Comparison of ENCODE assay signal across 34 cellular contexts in the genomic region with DNA sequence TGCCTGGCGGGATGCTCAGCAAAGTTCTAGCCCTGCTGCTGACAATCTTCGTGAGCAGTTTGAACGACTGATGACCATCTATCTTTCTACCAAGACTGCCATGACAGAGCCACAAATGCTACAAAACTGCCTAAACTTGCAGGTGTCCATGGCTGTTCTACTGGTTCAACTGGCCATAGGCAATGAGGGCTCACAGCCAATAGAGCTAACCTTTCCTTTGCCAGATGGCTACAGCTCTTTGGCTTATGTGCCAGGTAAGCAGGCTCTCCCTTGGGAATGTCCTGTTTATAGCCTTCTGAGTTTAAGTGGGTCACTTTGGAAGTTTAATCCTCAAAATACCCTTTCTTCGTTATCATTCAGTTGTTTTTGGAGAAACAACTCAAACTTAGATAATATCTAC. TPM values are rescaled to one million over a fixed set of nuclear protein-coding genes. Genes with fewer than 3 reads are reported as not detected.
"Had no signal": no experiment of that assay in that cellular context is flagged by ENCODE, and none has a peak within 500 bp of the region (broad histone marks: within the 10 kb centered on the region; RNA-seq: fewer than 3 reads in every experiment).

No MANE protein-coding gene starts in this region.

- H3K27me3 ChIP-seq: breast epithelium, colonic mucosa, ovary, sigmoid colon, stomach, thyroid gland, upper lobe of left lung, vagina had no signal

- H3K9me3 ChIP-seq: breast epithelium, colonic mucosa, ovary, sigmoid colon, stomach, thyroid gland, upper lobe of left lung, vagina had no signal

- H3K4me1 Mint-ChIP-seq: activated T-helper 17 cell treated with anti-CD3 and anti-CD28 coated beads, Interleukin-2, amount 50 U/mL, for 72 hours; immature natural killer cell; memory B cell; stimulated activated naive B cell treated with anti-CD40 and anti-IgM and Interleukin-4, amounts not matched to agents 10 μg/mL and 1 μg/mL and 100 μg/mL, for 72 hours had no signal

- H3K4me1 ChIP-seq: breast epithelium, colonic mucosa, sigmoid colon, stomach, thyroid gland, upper lobe of left lung, vagina had no signal

- H3K27ac Mint-ChIP-seq: activated naive CD4-positive, alpha-beta T cell treated with anti-CD3 and anti-CD28 coated beads, Interleukin-2, amount 50 U/mL, for 72 hours; activated T-helper 17 cell treated with anti-CD3 and anti-CD28 coated beads, Interleukin-2, amount 50 U/mL, for 72 hours; memory B cell; progenitor cell of endocrine pancreas; stimulated activated naive B cell treated with anti-CD40 and anti-IgM and Interleukin-4, amounts not matched to agents 10 μg/mL and 1 μg/mL and 100 μg/mL, for 72 hours had no signal

- H3K27me3 Mint-ChIP-seq: activated CD4-positive, alpha-beta T cell treated with anti-CD3 and anti-CD28 coated beads for 36 hours; activated T-helper 17 cell treated with anti-CD3 and anti-CD28 coated beads, Interleukin-2, amount 50 U/mL, for 72 hours; memory B cell; naive thymus-derived CD4-positive, alpha-beta T cell; progenitor cell of endocrine pancreas; stimulated activated naive B cell treated with anti-CD40 and anti-IgM and Interleukin-4, amounts not matched to agents 10 μg/mL and 1 μg/mL and 100 μg/mL, for 72 hours had no signal

- H3K4me3 Mint-ChIP-seq: activated CD4-positive, alpha-beta T cell treated with anti-CD3 and anti-CD28 coated beads for 36 hours; activated T-helper 17 cell treated with anti-CD3 and anti-CD28 coated beads, Interleukin-2, amount 50 U/mL, for 72 hours; immature natural killer cell; memory B cell; naive thymus-derived CD4-positive, alpha-beta T cell; stimulated activated naive B cell treated with anti-CD40 and anti-IgM and Interleukin-4, amounts not matched to agents 10 μg/mL and 1 μg/mL and 100 μg/mL, for 72 hours had no signal

- H3K4me3 ChIP-seq: breast epithelium, colonic mucosa, ovary, sigmoid colon, smooth muscle cell, stomach, thyroid gland, upper lobe of left lung, vagina had no signal

- H3K27ac ChIP-seq: breast epithelium, colonic mucosa, ovary, sigmoid colon, stomach, thyroid gland, upper lobe of left lung, vagina had no signal

- H3K36me3 ChIP-seq: ovary had no signal

- H3K9me3 Mint-ChIP-seq: activated naive CD4-positive, alpha-beta T cell treated with anti-CD3 and anti-CD28 coated beads, Interleukin-2, amount 50 U/mL, for 72 hours; activated T-helper 17 cell treated with anti-CD3 and anti-CD28 coated beads, Interleukin-2, amount 50 U/mL, for 72 hours; immature natural killer cell; memory B cell; naive thymus-derived CD4-positive, alpha-beta T cell; stimulated activated naive B cell treated with anti-CD40 and anti-IgM and Interleukin-4, amounts not matched to agents 10 μg/mL and 1 μg/mL and 100 μg/mL, for 72 hours had no signal

- DNase-seq: activated CD4-positive, alpha-beta T cell treated with anti-CD3 and anti-CD28 coated beads for 36 hours; activated CD4-positive, alpha-beta T cell treated with anti-CD3 and anti-CD28 coated beads, Interleukin-2, amount 50 U/mL, for 4 hours; activated CD4-positive, CD25-positive, alpha-beta regulatory T cell; activated gamma-delta T cell treated with Interleukin-2 at 50 U/mL for 16 hours; central memory CD4-positive, alpha-beta T cell; colonic mucosa; effector CD8-positive, alpha-beta T cell; head of caudate nucleus; hypothalamus; immature natural killer cell; kidney; left colon; midbrain; naive thymus-derived CD4-positive, alpha-beta T cell; ovary; sigmoid colon; stimulated activated CD4-positive, alpha-beta T cell treated with anti-CD3 and anti-CD28 coated beads, Interleukin-1b, Interleukin-23, amount 100 ng/mL, for 48 hours; stimulated activated CD4-positive, alpha-beta T cell treated with anti-CD3 and anti-CD28 coated beads, Interleukin-4, amount 100 ng/mL, for 4 hours; stimulated activated CD8-positive, alpha-beta memory T cell treated with anti-CD3 and anti-CD28 coated beads, Interleukin-4, amount 100 ng/mL, for 48 hours; stimulated activated naive B cell treated with anti-CD40 and anti-IgM and Interleukin-4, amounts not matched to agents 10 μg/mL and 1 μg/mL and 100 μg/mL, for 72 hours; stomach; thyroid gland; upper lobe of left lung had no signal

- ATAC-seq: activated CD4-positive, alpha-beta T cell treated with anti-CD3 and anti-CD28 coated beads for 36 hours; activated naive CD4-positive, alpha-beta T cell treated with anti-CD3 and anti-CD28 coated beads, Interleukin-2, amount 50 U/mL, for 72 hours; activated T-helper 17 cell treated with anti-CD3 and anti-CD28 coated beads, Interleukin-2, amount 50 U/mL, for 72 hours; left colon; naive thymus-derived CD4-positive, alpha-beta T cell; stimulated activated naive B cell treated with anti-CD40 and anti-IgM and Interleukin-4, amounts not matched to agents 10 μg/mL and 1 μg/mL and 100 μg/mL, for 72 hours had no signal

RNA-seq across cellular contexts. Expression of gene CD3G, which starts 35.4 kb away (rescaled TPM):
- total RNA-seq: dermis microvascular lymphatic vessel endothelial cell, epithelial cell of proximal tubule, fibroblast of lung, fibroblast of villous mesenchyme, progenitor cell of endocrine pancreas, smooth muscle cell had no signal

RNA-seq across cellular contexts. Expression of gene CD3D, which starts 37.0 kb away (rescaled TPM):
- total RNA-seq: dermis microvascular lymphatic vessel endothelial cell, epithelial cell of proximal tubule, fibroblast of lung, fibroblast of villous mesenchyme, progenitor cell of endocrine pancreas, smooth muscle cell had no signal
